ENCODE assay signal across 18 cellular contexts in the genomic region with DNA sequence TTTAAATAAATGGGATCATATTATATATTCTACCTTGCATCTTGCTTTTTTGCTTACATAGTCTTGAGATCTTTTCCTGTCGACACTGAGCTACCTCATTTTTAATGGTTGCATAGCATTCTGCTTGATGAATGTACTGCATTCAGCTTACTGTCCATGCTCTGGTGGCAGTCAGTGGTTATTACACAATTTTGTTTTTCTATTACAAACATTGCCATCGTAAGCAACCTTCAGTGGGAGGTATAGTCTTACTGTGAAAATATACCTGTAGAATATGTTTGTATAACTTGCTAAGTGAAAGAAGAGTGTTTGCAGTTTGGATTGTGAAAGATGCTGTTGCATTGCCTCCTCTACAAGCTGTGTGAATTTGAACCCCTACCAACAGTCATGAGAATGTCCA. TPM values are rescaled to one million over a fixed set of nuclear protein-coding genes. Genes with fewer than 3 reads are reported as not detected.
DNase-seq lines count a peak whose midpoint lies in the region; ATAC-seq, FAIRE-seq and TF ChIP-seq lines count a peak whose summit lies in the region.
"Had no signal": no experiment of that assay in that cellular context is flagged by ENCODE, and none has a peak within 500 bp of the region (broad histone marks: within the 10 kb centered on the region; RNA-seq: fewer than 3 reads in every experiment).

No MANE protein-coding gene starts in this region.

- H3K9me3 ChIP-seq in T-helper 17 cell (ENCODE audit: control insufficient read depth, low read length, poor library complexity, severe bottlenecking) = no peaks in the 10 kb centered on the region
- H3K9me3 ChIP-seq: suprapubic skin had no signal

- peak; percentile 43 for FAIRE-seq in H54 (lab: Jason Lieb, UNC)

- no peak overlapping the region for H3K4me3 Mint-ChIP-seq in T-helper 17 cell
- no peak overlapping the region for H3K4me3 Mint-ChIP-seq in stimulated activated effector memory CD8-positive, alpha-beta T cell treated with anti-CD3 and anti-CD28 coated beads, Interleukin-12 subunit alpha, Interleukin-12 subunit beta, amount 100 ng/mL, for 72 hours
- H3K4me3 Mint-ChIP-seq: activated T-cell treated with anti-CD3 and anti-CD28 coated beads, Interleukin-2, amount 50 U/mL, for 72 hours; CD4-positive, alpha-beta T cell; neural progenitor cell had no signal

- no peaks in the 10 kb centered on the region for H3K4me1 Mint-ChIP-seq in T-helper 17 cell
- no peaks in the 10 kb centered on the region for H3K4me1 Mint-ChIP-seq in stimulated activated effector memory CD8-positive, alpha-beta T cell treated with anti-CD3 and anti-CD28 coated beads, Interleukin-12 subunit alpha, Interleukin-12 subunit beta, amount 100 ng/mL, for 72 hours

- H3K27ac ChIP-seq in C4-2B = no peak overlapping the region
- H3K27ac ChIP-seq: breast epithelium, epithelial cell of prostate, neural progenitor cell, suprapubic skin had no signal

- H3K9me3 Mint-ChIP-seq in stimulated activated effector memory CD8-positive, alpha-beta T cell treated with anti-CD3 and anti-CD28 coated beads, Interleukin-12 subunit alpha, Interleukin-12 subunit beta, amount 100 ng/mL, for 72 hours = no peaks in the 10 kb centered on the region
- H3K9me3 Mint-ChIP-seq: activated T-cell treated with anti-CD3 and anti-CD28 coated beads, Interleukin-2, amount 50 U/mL, for 72 hours; CD4-positive, alpha-beta T cell had no signal

- no peak overlapping the region for H3K27ac Mint-ChIP-seq in T-helper 17 cell
- H3K27ac Mint-ChIP-seq in stimulated activated effector memory CD8-positive, alpha-beta T cell treated with anti-CD3 and anti-CD28 coated beads, Interleukin-12 subunit alpha, Interleukin-12 subunit beta, amount 100 ng/mL, for 72 hours = no peak overlapping the region
- H3K27ac Mint-ChIP-seq: activated T-cell treated with anti-CD3 and anti-CD28 coated beads, Interleukin-2, amount 50 U/mL, for 72 hours; CD4-positive, alpha-beta T cell; neural progenitor cell had no signal

- TF ChIP-seq CTCF in C4-2B (conservative IDR thresholded peaks at IDR 0.05) (peak; percentile 35), fibroblast of the aortic adventitia (IDR thresholded peaks at IDR 0.05; ENCODE audit: insufficient read depth, low read length) (peak; percentile 47), GM13977 (IDR thresholded peaks at IDR 0.05; ENCODE audit: extremely low read depth, insufficient read depth, missing control alignments) (no peak)

- in situ Hi-C loops in GM13977 (cut with MboI; ENCODE audit: low pct_unique_long_range_greater_than_20kb, low sequenced_read_pairs, unreplicated experiment) = no loop called here

- H3K4me3 ChIP-seq in fibroblast of the aortic adventitia (ENCODE audit: low read depth, low read length) = no peak overlapping the region
- H3K4me3 ChIP-seq: breast epithelium, lung, neural progenitor cell, suprapubic skin had no signal

- TF ChIP-seq POLR2A in H54 (IDR thresholded peaks at IDR 0.05; ENCODE audit: low read depth, low read length) = no peak

- peaks cover 9% of the 10 kb centered on the region for H3K36me3 Mint-ChIP-seq in T-helper 17 cell (ENCODE audit: low read depth)
- H3K36me3 Mint-ChIP-seq in stimulated activated effector memory CD8-positive, alpha-beta T cell treated with anti-CD3 and anti-CD28 coated beads, Interleukin-12 subunit alpha, Interleukin-12 subunit beta, amount 100 ng/mL, for 72 hours = peaks cover 75% of the 10 kb centered on the region

- DNase-seq in H54 (ENCODE audit: insufficient read length, low spot score) (no peak), T-helper 17 cell (no peak), fibroblast of the aortic adventitia (ENCODE audit: low read depth) (peak; percentile 3), GM13977 (ENCODE audit: low spot score) (no peak)
- DNase-seq in stimulated activated effector memory CD8-positive, alpha-beta T cell treated with anti-CD3 and anti-CD28 coated beads, Interleukin-12 subunit alpha, Interleukin-12 subunit beta, amount 100 ng/mL, for 72 hours (ENCODE audit: low spot score in 2 of 2) = no peak
- DNase-seq: activated CD4-positive, alpha-beta T cell treated with anti-CD3 and anti-CD28 coated beads for 1 hour; activated T-cell treated with anti-CD3 and anti-CD28 coated beads, Interleukin-2, amount 50 U/mL, for 72 hours; CD4-positive, alpha-beta T cell; Karpas-422; NCI-H2107 had no signal

- ATAC-seq in T-helper 17 cell (peak; percentile 42), HG02981 (IDR thresholded peaks at IDR 0.05; ENCODE audit: unreplicated experiment) (no peak)
- ATAC-seq in activated CD4-positive, CD25-positive, alpha-beta regulatory T cell treated with anti-CD3 and anti-CD28 coated beads, Interleukin-2, amount 50 U/mL, for 24 hours = no peak
- no peak for ATAC-seq in stimulated activated effector memory CD8-positive, alpha-beta T cell treated with anti-CD3 and anti-CD28 coated beads, Interleukin-12 subunit alpha, Interleukin-12 subunit beta, amount 100 ng/mL, for 72 hours
- ATAC-seq: activated T-cell treated with anti-CD3 and anti-CD28 coated beads, Interleukin-2, amount 50 U/mL, for 72 hours had no signal

- no peaks in the 10 kb centered on the region for H3K27me3 Mint-ChIP-seq in T-helper 17 cell
- H3K27me3 Mint-ChIP-seq: CD4-positive, alpha-beta T cell had no signal

RNA-seq across cellular contexts. Expression of gene UBXN4, which starts 43.4 kb away (rescaled TPM):
- total RNA-seq in T-helper 17 cell = 100 to 1,000 TPM; 128 to 138 TPM
- total RNA-seq in fibroblast of the aortic adventitia (ENCODE audit: low replicate concordance) = 55.1 and 81.8 TPM in 2 replicates

RNA-seq across cellular contexts. Expression of gene LCT, which starts 52.0 kb away (rescaled TPM):
- total RNA-seq in T-helper 17 cell (under 1 TPM; 0.07 to 0.10 TPM), fibroblast of the aortic adventitia (ENCODE audit: low replicate concordance) (not detected in 2 replicates)
- total RNA-seq: breast epithelium, suprapubic skin had no signal
